20 cellular contexts compared by ENCODE assay signal in the genomic region with DNA sequence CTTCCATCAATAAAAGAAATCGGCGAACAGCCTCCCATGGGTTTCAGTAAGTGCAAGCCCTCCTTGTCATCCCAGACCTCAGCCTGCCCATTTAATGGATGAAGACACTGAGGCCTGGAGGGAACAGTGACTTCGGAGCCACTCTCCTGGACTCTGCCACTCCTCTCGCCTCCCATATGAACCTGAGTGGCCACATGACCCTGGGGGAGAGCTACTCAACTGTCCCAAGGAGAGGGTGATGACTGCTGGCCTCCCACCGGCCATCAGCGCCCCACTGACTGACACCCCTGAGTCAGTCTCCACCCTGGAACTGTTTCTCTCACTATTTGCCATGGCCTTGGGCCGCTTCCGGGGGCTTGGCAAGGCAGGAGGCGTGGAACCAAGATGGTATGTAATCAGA. TPM values are rescaled to one million over a fixed set of nuclear protein-coding genes. Genes with fewer than 3 reads are reported as not detected.
DNase-seq lines count a peak whose midpoint lies in the region; ATAC-seq and TF ChIP-seq lines count a peak whose summit lies in the region.
"Had no signal": no experiment of that assay in that cellular context is flagged by ENCODE, and none has a peak within 500 bp of the region (broad histone marks: within the 10 kb centered on the region; RNA-seq: fewer than 3 reads in every experiment).

No MANE protein-coding gene starts in this region.

- ATAC-seq in Panc1, result no peak
- peak; percentile 7 for ATAC-seq in foreskin keratinocyte
- ATAC-seq in HG02852 (IDR thresholded peaks at IDR 0.05; ENCODE audit: unreplicated experiment), result no peak
- ATAC-seq: activated CD4-positive, CD25-positive, alpha-beta regulatory T cell treated with anti-CD3 and anti-CD28 coated beads, Interleukin-2, amount 50 U/mL, for 24 hours; left lung; PC-3 had no signal

- TSS peak; percentile 41 for BruUV-seq in Panc1 (replicated peaks; lab: Mats Ljungman, UMichigan)
- no TSS peak for BruUV-seq in mammary epithelial cell (replicated peaks; lab: Mats Ljungman, UMichigan)

- TF ChIP-seq CTCF in Panc1 (IDR thresholded peaks at IDR 0.05) (no peak), foreskin keratinocyte (conservative IDR thresholded peaks at IDR 0.05) (no peak), osteocyte (IDR thresholded peaks at IDR 0.05) (no peak), mammary epithelial cell (conservative IDR thresholded peaks at IDR 0.05 in 1 of 2, IDR thresholded peaks at IDR 0.05 in 1 of 2; ENCODE audit: extremely low read depth in 1 of 2, insufficient read depth in 1 of 2, low read depth in 1 of 2, low read length in 2 of 2) (no peak)

- peaks cover 67% of the 10 kb centered on the region for H3K4me1 Mint-ChIP-seq in osteocyte (ENCODE audit: unreplicated experiment)

- intact Hi-C loops in Panc1 (cut with micrococcal nuclease; ENCODE audit: unreplicated experiment), result no loop called here
- intact Hi-C loops in mammary epithelial cell (cut with micrococcal nuclease), result no loop called here

- H3K4me3 ChIP-seq in BLaER1 (no peak overlapping the region), Panc1 (ENCODE audit: low read depth in 2 of 2, low read length in 2 of 2) (no peak overlapping the region), mammary epithelial cell (replicated peaks in 1 of 3; ENCODE audit: insufficient read depth in 1 of 3, low read depth in 2 of 3, low read length in 3 of 3) (no peak overlapping the region)
- H3K4me3 ChIP-seq: left lung, SJSA1 had no signal

- no peaks in the 10 kb centered on the region for H3K27me3 ChIP-seq in BLaER1
- no peaks in the 10 kb centered on the region for H3K27me3 ChIP-seq in Panc1 (ENCODE audit: control insufficient read depth, insufficient read depth, low read length)
- H3K27me3 ChIP-seq in foreskin keratinocyte, result no peaks in the 10 kb centered on the region
- H3K27me3 ChIP-seq in mammary epithelial cell (ENCODE audit: insufficient read depth, low read length), result no peaks in the 10 kb centered on the region
- H3K27me3 ChIP-seq: left lung, SJSA1 had no signal

- H3K36me3 Mint-ChIP-seq in osteocyte (ENCODE audit: unreplicated experiment), result peaks cover 7% of the 10 kb centered on the region
- H3K36me3 Mint-ChIP-seq: CD8-positive, alpha-beta memory T cell had no signal

- 78% methylated on average over 8 of the region's 9 CpGs for WGBS in mammary epithelial cell (ENCODE audit: low coverage, missing lambda C conversion rate)

- H3K27ac ChIP-seq in BLaER1, result peak overlapping the region; percentile 73
- H3K27ac ChIP-seq in Panc1 (ENCODE audit: low read length), result peak overlapping the region; percentile 95
- H3K27ac ChIP-seq in foreskin keratinocyte, result no peak overlapping the region
- H3K27ac ChIP-seq in mammary epithelial cell (ENCODE audit: insufficient read depth, low read depth, low read length), result no peak overlapping the region
- H3K27ac ChIP-seq: HL-60, SJSA1 had no signal

- peak overlapping the region; percentile 30 for H3K4me3 Mint-ChIP-seq in osteocyte (ENCODE audit: unreplicated experiment)
- H3K4me3 Mint-ChIP-seq: activated T-helper 1 cell treated with anti-CD3 and anti-CD28 coated beads, Interleukin-12 subunit alpha, Interleukin-12 subunit beta, Interleukin-2, Interleukin-4 antibody, amounts not matched to agents 30 ng/mL and 10 ng/mL and 1 ng/mL, durations not matched to agents 14 hours and 24 hours and 36 hours had no signal

- H3K27me3 Mint-ChIP-seq in osteocyte (ENCODE audit: unreplicated experiment), result no peaks in the 10 kb centered on the region

- peaks cover 60% of the 10 kb centered on the region for H3K79me2 ChIP-seq in mammary epithelial cell (ENCODE audit: insufficient read depth, low read length)

- no peak overlapping the region for H2AFZ ChIP-seq in mammary epithelial cell (ENCODE audit: low read depth, low read length)

- no peak for DNase-seq in Panc1 (ENCODE audit: low read depth, low spot score)
- no peak for DNase-seq in foreskin keratinocyte
- no peak for DNase-seq in osteocyte (ENCODE audit: extremely low spot score, unreplicated experiment)
- no peak for DNase-seq in DMS 273 treated with DMSO at 0.1 percent for 48 hours (lab: John Stamatoyannopoulos, UW)
- no peak for DNase-seq in GDM1 (lab: John Stamatoyannopoulos, UW)
- DNase-seq in mammary epithelial cell, result no peak
- DNase-seq: CD8-positive, alpha-beta memory T cell; DMS79; KBM-7; left lung; NCI-H1930; NCI-H345; PC-3; stimulated activated CD4-positive, alpha-beta T cell treated with anti-CD3 and anti-CD28 coated beads, Interleukin-4, amount 100 ng/mL, for 4 hours had no signal

- dilution Hi-C loops in mammary epithelial cell (cut with HindIII; ENCODE audit: low sequenced_read_pairs), result no loop called here

- peaks cover 85% of the 10 kb centered on the region for H3K4me1 ChIP-seq in BLaER1
- H3K4me1 ChIP-seq in Panc1 (ENCODE audit: control insufficient read depth, insufficient read depth, low read length), result peaks cover 78% of the 10 kb centered on the region
- peaks cover 14% of the 10 kb centered on the region for H3K4me1 ChIP-seq in foreskin keratinocyte
- H3K4me1 ChIP-seq in mammary epithelial cell (ENCODE audit: insufficient read depth, low read length), result peaks cover 25% of the 10 kb centered on the region

- in situ Hi-C loops in Panc1 (cut with HindIII; ENCODE audit: low pct_unique_long_range_greater_than_20kb, low sequenced_read_pairs) (no loop called here), mammary epithelial cell (cut with MboI; ENCODE audit: low sequenced_read_pairs in 2 of 2) (no loop called here)

- H3K4me2 ChIP-seq in BLaER1 (peak overlapping the region; percentile 86), mammary epithelial cell (ENCODE audit: insufficient read depth, low read depth, low read length) (no peak overlapping the region)

- H4K20me1 ChIP-seq in BLaER1, result peaks cover 100% of the 10 kb centered on the region
- no peaks in the 10 kb centered on the region for H4K20me1 ChIP-seq in mammary epithelial cell (ENCODE audit: insufficient read depth, low read length)

- CTCF ChIA-PET in Panc1 (lab: Charles Lee) (no interaction called here), mammary epithelial cell (lab: Charles Lee; ENCODE audit: low non-redundant PET) (no interaction called here)

- no peaks in the 10 kb centered on the region for H3K9me3 Mint-ChIP-seq in osteocyte (ENCODE audit: unreplicated experiment)
- H3K9me3 Mint-ChIP-seq: activated T-helper 1 cell treated with anti-CD3 and anti-CD28 coated beads, Interleukin-12 subunit alpha, Interleukin-12 subunit beta, Interleukin-2, Interleukin-4 antibody, amounts not matched to agents 30 ng/mL and 10 ng/mL and 1 ng/mL, durations not matched to agents 14 hours and 24 hours and 36 hours; CD8-positive, alpha-beta memory T cell had no signal

- H3K9ac ChIP-seq in BLaER1 (0 out of 2 replicates have a peak overlapping the region, but pooled peaks have one; percentile 30), mammary epithelial cell (ENCODE audit: insufficient read depth, low read length) (no peak overlapping the region)

- H3K9me3 ChIP-seq in BLaER1, result no peaks in the 10 kb centered on the region
- H3K9me3 ChIP-seq in Panc1 (ENCODE audit: control insufficient read depth, insufficient read depth, low read depth, low read length), result no peaks in the 10 kb centered on the region
- no peaks in the 10 kb centered on the region for H3K9me3 ChIP-seq in mammary epithelial cell (replicated peaks; ENCODE audit: insufficient read depth, low read length)
- H3K9me3 ChIP-seq: left lung, SJSA1 had no signal

- POLR2A ChIA-PET in Panc1 (lab: Charles Lee), result no interaction called here

- H3K27ac Mint-ChIP-seq in osteocyte (ENCODE audit: unreplicated experiment), result peak overlapping the region; percentile 89
- H3K27ac Mint-ChIP-seq: activated T-helper 1 cell treated with anti-CD3 and anti-CD28 coated beads, Interleukin-12 subunit alpha, Interleukin-12 subunit beta, Interleukin-2, Interleukin-4 antibody, amounts not matched to agents 30 ng/mL and 10 ng/mL and 1 ng/mL, durations not matched to agents 14 hours and 24 hours and 36 hours had no signal

- H3K36me3 ChIP-seq in BLaER1 (peaks cover 57% of the 10 kb centered on the region), Panc1 (ENCODE audit: control insufficient read depth, insufficient read depth, low read length) (no peaks in the 10 kb centered on the region), mammary epithelial cell (ENCODE audit: insufficient read depth, low read length) (no peaks in the 10 kb centered on the region)
- H3K36me3 ChIP-seq: left lung, SJSA1 had no signal

RNA-seq across cellular contexts. Expression of a gene that starts 17.1 kb away (rescaled TPM):
- total RNA-seq in Panc1 (2021; ENCODE audit: unreplicated experiment), result 171 TPM
- 357 TPM for polyA plus RNA-seq in Panc1 (2012; ENCODE audit: insufficient read length)
- total RNA-seq in foreskin keratinocyte, result 26.8 and 30.1 TPM in 2 replicates
- 29.3 and 30.5 TPM in 2 replicates for polyA plus RNA-seq in foreskin keratinocyte
- total RNA-seq in osteocyte, result 162 and 179 TPM in 2 replicates
- 10 to 100 TPM; 32.6 to 41.7 TPM for total RNA-seq in mammary epithelial cell
- 13.5 TPM for polyA plus RNA-seq in mammary epithelial cell
- polyA minus RNA-seq in mammary epithelial cell, result 19.7 TPM

RNA-seq across cellular contexts. Expression of a gene that starts 57.7 kb away (rescaled TPM):
- total RNA-seq in Panc1 (2021; ENCODE audit: unreplicated experiment) (53.1 TPM), foreskin keratinocyte (42.7 and 45.2 TPM in 2 replicates), osteocyte (70.1 and 80.9 TPM in 2 replicates), mammary epithelial cell (10 to 100 TPM; 30.2 to 64.3 TPM)
- 48.1 TPM for polyA plus RNA-seq in Panc1 (2012; ENCODE audit: insufficient read length)
- polyA plus RNA-seq in foreskin keratinocyte (46.8 and 51.8 TPM in 2 replicates), mammary epithelial cell (46.5 TPM)
- polyA minus RNA-seq in mammary epithelial cell, result 47.1 TPM

Comparison
In these comparisons a context has a peak if more than half of its experiments do, and no peak if none do; other contexts are left out.
1. H3K27ac ChIP-seq: peak in BLaER1 (single experiment) and Panc1 (single experiment); none in foreskin keratinocyte (single experiment) and mammary epithelial cell (single experiment).